ENCODE assay signal across 14 cellular contexts in genomic region chr7:138538518-138538917, GRCh38.
A peak's percentile ranks its signal among the peaks of the same experiment; 100 is the strongest.
DNase-seq lines count a peak whose midpoint lies in the region; TF ChIP-seq lines count a peak whose summit lies in the region.
"Had no signal": no experiment of that assay in that cellular context is flagged by ENCODE, and none has a peak within 500 bp of the region (broad histone marks: within the 10 kb centered on the region; RNA-seq: fewer than 3 reads in every experiment).

No MANE protein-coding gene starts in this region.

- H3K4me3 ChIP-seq in fibroblast of villous mesenchyme (ENCODE audit: low read depth, low read length), result no peak overlapping the region
- H3K4me3 ChIP-seq: adrenal gland had no signal

- DNase-seq in AG08395 (ENCODE audit: low spot score) (peak; percentile 8), GM19238 (ENCODE audit: insufficient read length, low spot score) (peak; percentile 10), RPMI7951 (ENCODE audit: low read depth) (peak; percentile 10), fibroblast of villous mesenchyme (ENCODE audit: low read depth) (peak; percentile 61), Ammon's horn (ENCODE audit: low spot score) (no peak), HPDE6-E6E7 (ENCODE audit: extremely low spot score) (no peak), SKM-1 (lab: John Stamatoyannopoulos, UW; ENCODE audit: unreplicated experiment) (no peak)
- DNase-seq in effector CD4-positive, alpha-beta T cell, result no peak
- DNase-seq: activated CD4-positive, CD25-positive, alpha-beta regulatory T cell treated with anti-CD3 and anti-CD28 coated beads, Interleukin-2, amount 50 U/mL, for 72 hours; adrenal gland; Calu3; effector memory CD4-positive, alpha-beta T cell; hippocampal formation; occipital lobe had no signal

- no peak for TF ChIP-seq CTCF in fibroblast of villous mesenchyme (IDR thresholded peaks at IDR 0.05; ENCODE audit: insufficient read depth, low read depth, low read length)

Comparison
In these comparisons a context has a peak if more than half of its experiments do, and no peak if none do; other contexts are left out.
1. DNase-seq: peak in AG08395 (single experiment), GM19238 (single experiment), RPMI7951 (single experiment) and fibroblast of villous mesenchyme (single experiment); none in effector CD4-positive, alpha-beta T cell (single experiment), Ammon's horn (single experiment), HPDE6-E6E7 (single experiment) and SKM-1 (single experiment).